ENCODE assay signal across 24 cellular contexts in the genomic region with DNA sequence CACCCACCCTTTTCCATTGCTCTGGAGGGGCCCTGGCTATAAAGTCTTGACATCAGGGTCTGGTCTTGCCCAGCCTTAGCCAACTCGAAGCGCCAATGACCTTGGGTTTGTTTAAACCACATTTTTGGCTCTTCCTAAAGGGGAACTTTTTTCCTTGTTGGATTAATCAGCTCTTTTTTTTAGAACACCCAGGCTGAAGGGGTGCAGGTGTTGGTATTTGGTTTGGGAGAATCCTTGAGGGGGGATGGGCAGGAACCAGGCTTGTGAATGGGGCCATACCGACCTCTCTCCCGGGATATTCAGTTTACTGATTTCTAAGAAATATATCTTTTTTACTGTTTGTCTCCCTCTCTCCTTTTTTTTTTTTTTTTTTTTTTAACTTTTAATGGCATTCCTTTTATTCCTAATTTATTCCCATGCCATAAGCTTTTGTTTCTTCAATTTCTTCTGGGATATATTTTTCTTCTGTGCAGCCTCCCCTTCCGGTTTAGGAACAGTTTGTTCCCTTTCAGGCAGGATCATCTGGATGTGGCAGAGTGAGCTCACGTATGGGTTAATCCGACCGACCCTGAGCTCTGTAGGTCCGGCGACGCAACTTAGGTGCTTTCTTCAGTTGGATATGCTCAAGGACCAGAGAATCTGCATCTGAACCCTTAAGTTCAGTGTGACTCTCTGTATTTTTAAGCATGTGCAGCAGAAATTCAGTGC.
DNase-seq lines count a peak whose midpoint lies in the region; ATAC-seq, FAIRE-seq and TF ChIP-seq lines count a peak whose summit lies in the region.
"Had no signal": no experiment of that assay in that cellular context is flagged by ENCODE, and none has a peak within 500 bp of the region (broad histone marks: within the 10 kb centered on the region; RNA-seq: fewer than 3 reads in every experiment).

No MANE protein-coding gene starts in this region.

- H3K9ac ChIP-seq in parathyroid adenoma (no peak overlapping the region), endodermal cell (ENCODE audit: extremely low read depth, low read length, poor library complexity, severe bottlenecking) (no peak overlapping the region)

- H2AFZ ChIP-seq in parathyroid adenoma, result no peak overlapping the region

- peak overlapping the region; percentile 72 for H3K27ac Mint-ChIP-seq in activated T-cell treated with anti-CD3 and anti-CD28 coated beads, Interleukin-2, amount 50 U/mL, for 72 hours
- no peak overlapping the region for H3K27ac Mint-ChIP-seq in endodermal cell
- H3K27ac Mint-ChIP-seq: activated CD4-positive, alpha-beta T cell treated with anti-CD3 and anti-CD28 coated beads for 36 hours had no signal

- no peaks in the 10 kb centered on the region for H3K4me1 Mint-ChIP-seq in activated T-cell treated with anti-CD3 and anti-CD28 coated beads, Interleukin-2, amount 50 U/mL, for 72 hours (ENCODE audit: low read depth)
- H3K4me1 Mint-ChIP-seq in endodermal cell, result peaks cover 7% of the 10 kb centered on the region
- H3K4me1 Mint-ChIP-seq: activated CD4-positive, alpha-beta T cell treated with anti-CD3 and anti-CD28 coated beads for 36 hours had no signal

- no peaks in the 10 kb centered on the region for H3K9me3 Mint-ChIP-seq in activated T-cell treated with anti-CD3 and anti-CD28 coated beads, Interleukin-2, amount 50 U/mL, for 72 hours
- H3K9me3 Mint-ChIP-seq in endodermal cell, result no peaks in the 10 kb centered on the region
- H3K9me3 Mint-ChIP-seq: CD14-positive monocyte had no signal

- H3K4me3 Mint-ChIP-seq in activated T-cell treated with anti-CD3 and anti-CD28 coated beads, Interleukin-2, amount 50 U/mL, for 72 hours, result no peak overlapping the region
- no peak overlapping the region for H3K4me3 Mint-ChIP-seq in endodermal cell
- H3K4me3 Mint-ChIP-seq: activated CD4-positive, alpha-beta T cell treated with anti-CD3 and anti-CD28 coated beads for 36 hours had no signal

- H3K4me3 ChIP-seq in fibroblast of villous mesenchyme (ENCODE audit: low read depth, low read length) (no peak overlapping the region), parathyroid adenoma (ENCODE audit: low read depth, low read length) (no peak overlapping the region), endodermal cell (ENCODE audit: low read length) (no peak overlapping the region)
- H3K4me3 ChIP-seq: colonic mucosa, mucosa of descending colon had no signal

- DNase-seq in activated T-cell treated with anti-CD3 and anti-CD28 coated beads, Interleukin-2, amount 50 U/mL, for 72 hours, result no peak
- DNase-seq in activated T-cell treated with anti-CD3 and anti-CD28 coated beads, Interleukin-2, amount 50 U/mL, for 1 hour, result no peak
- DNase-seq in fibroblast of villous mesenchyme (ENCODE audit: low read depth) (peak; percentile 27), KBM-7 (no peak), endodermal cell (no peak), GM19239 (ENCODE audit: insufficient read length, low spot score) (no peak)
- DNase-seq: activated CD4-positive, alpha-beta T cell treated with anti-CD3 and anti-CD28 coated beads for 36 hours; activated CD8-positive, alpha-beta memory T cell treated with anti-CD3 and anti-CD28 coated beads, Interleukin-2, amount 50 U/mL, for 4 hours; activated naive CD4-positive, alpha-beta T cell; colonic mucosa; foreskin keratinocyte; GF-D8; left cardiac atrium; NCI-H146; NCI-H2227 treated with DMSO at 0.1 percent for 48 hours; small intestine; stimulated activated CD4-positive, alpha-beta T cell treated with anti-CD3 and anti-CD28 coated beads, Interleukin-4, amount 100 ng/mL, for 1 hour had no signal

- ATAC-seq in activated T-cell treated with anti-CD3 and anti-CD28 coated beads, Interleukin-2, amount 50 U/mL, for 72 hours (replicated peaks in 1 of 2), result no peak
- no peak for ATAC-seq in GM18498 (IDR thresholded peaks at IDR 0.05; ENCODE audit: unreplicated experiment)
- ATAC-seq: activated CD4-positive, alpha-beta T cell treated with anti-CD3 and anti-CD28 coated beads for 36 hours; foreskin keratinocyte; mucosa of descending colon had no signal

- H3K4me2 ChIP-seq in parathyroid adenoma (ENCODE audit: low read length), result peak overlapping the region; percentile 30

- H3K9me3 ChIP-seq in parathyroid adenoma (ENCODE audit: control insufficient read depth, low read length) (no peaks in the 10 kb centered on the region), endodermal cell (ENCODE audit: control insufficient read depth, low read length) (no peaks in the 10 kb centered on the region)
- H3K9me3 ChIP-seq: colonic mucosa, mucosa of descending colon had no signal

- H3K27ac ChIP-seq in parathyroid adenoma (peak overlapping the region; percentile 7), endodermal cell (ENCODE audit: low read depth, low read length) (no peak overlapping the region)
- H3K27ac ChIP-seq: colonic mucosa, foreskin keratinocyte had no signal

- no peak for TF ChIP-seq CTCF in fibroblast of villous mesenchyme (IDR thresholded peaks at IDR 0.05; ENCODE audit: insufficient read depth, low read depth, low read length)
- no peak for TF ChIP-seq CTCF in parathyroid adenoma (IDR thresholded peaks at IDR 0.05)
- TF ChIP-seq CTCF in endodermal cell (conservative IDR thresholded peaks at IDR 0.05), result no peak

- FAIRE-seq in GM19239 (lab: Jason Lieb, UNC), result no peak
- FAIRE-seq: endometrium, GM12892, RCC 7860, small intestine had no signal

- H3K79me2 ChIP-seq in parathyroid adenoma, result no peaks in the 10 kb centered on the region

- H3K27me3 ChIP-seq in parathyroid adenoma (ENCODE audit: control insufficient read depth, insufficient read depth, low read length) (no peaks in the 10 kb centered on the region), endodermal cell (ENCODE audit: control insufficient read depth, insufficient read depth, low read length, poor library complexity, severe bottlenecking) (no peaks in the 10 kb centered on the region)
- H3K27me3 ChIP-seq: colonic mucosa, foreskin keratinocyte had no signal

- 95 to 98% methylated on average over 5 to 11 of the region's 11 CpGs for WGBS in endodermal cell (ENCODE audit: insufficient coverage in 1 of 2, insufficient read length in 1 of 2), 2 experiments

- H3K27me3 Mint-ChIP-seq in activated T-cell treated with anti-CD3 and anti-CD28 coated beads, Interleukin-2, amount 50 U/mL, for 72 hours (ENCODE audit: low read depth), result no peaks in the 10 kb centered on the region
- no peaks in the 10 kb centered on the region for H3K27me3 Mint-ChIP-seq in endodermal cell (ENCODE audit: insufficient read depth)
- H3K27me3 Mint-ChIP-seq: activated CD4-positive, alpha-beta T cell treated with anti-CD3 and anti-CD28 coated beads for 36 hours had no signal

- peaks cover 8 to 30% of the 10 kb centered on the region in 2 donors for H3K36me3 Mint-ChIP-seq in activated T-cell treated with anti-CD3 and anti-CD28 coated beads, Interleukin-2, amount 50 U/mL, for 72 hours (ENCODE audit: insufficient read depth in 2 of 2)
- peaks cover 46% of the 10 kb centered on the region for H3K36me3 Mint-ChIP-seq in endodermal cell (ENCODE audit: low read depth)

- in situ Hi-C loops in KBM-7 (cut with MboI; ENCODE audit: low pct_unique_long_range_greater_than_20kb, low sequenced_read_pairs), result no loop called here

- H3K4me1 ChIP-seq in parathyroid adenoma, result peaks cover 3% of the 10 kb centered on the region
- no peaks in the 10 kb centered on the region for H3K4me1 ChIP-seq in endodermal cell (ENCODE audit: control insufficient read depth, insufficient read depth, low read length)
- H3K4me1 ChIP-seq: colonic mucosa, foreskin keratinocyte had no signal

- H3K36me3 ChIP-seq in parathyroid adenoma (ENCODE audit: control insufficient read depth, insufficient read depth, low read length) (no peaks in the 10 kb centered on the region), endodermal cell (ENCODE audit: control insufficient read depth, insufficient read depth, low read length) (peaks cover 13% of the 10 kb centered on the region)
- H3K36me3 ChIP-seq: colonic mucosa had no signal
